11 cellular contexts compared by ENCODE assay signal in the genomic region with DNA sequence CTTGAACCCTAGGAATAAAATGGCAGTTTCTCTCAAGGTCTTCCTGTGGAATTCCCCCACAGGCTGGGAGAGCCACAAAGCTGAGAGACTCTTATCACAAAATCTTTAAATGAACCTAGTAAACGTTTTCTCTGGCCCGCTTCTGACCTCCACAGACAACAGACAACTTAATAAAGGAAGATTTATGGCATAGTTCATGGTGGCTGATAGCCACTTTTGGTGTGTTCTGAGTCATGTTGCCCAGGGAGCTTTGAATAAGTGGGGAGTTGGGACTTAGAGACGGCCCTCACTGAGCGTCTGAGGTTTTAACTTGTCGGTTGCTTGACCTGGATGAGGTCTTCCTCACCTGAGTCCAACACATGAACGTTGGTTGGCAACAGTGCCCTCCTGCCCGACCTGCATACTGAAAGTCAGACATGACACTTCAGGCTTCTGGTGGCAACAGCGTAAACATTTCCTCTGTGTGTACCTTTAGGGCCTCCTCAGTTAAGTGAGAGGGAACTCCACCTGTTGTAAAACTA.
DNase-seq lines count a peak whose midpoint lies in the region; ATAC-seq, FAIRE-seq and TF ChIP-seq lines count a peak whose summit lies in the region.
"Had no signal": no experiment of that assay in that cellular context is flagged by ENCODE, and none has a peak within 500 bp of the region (broad histone marks: within the 10 kb centered on the region; RNA-seq: fewer than 3 reads in every experiment).

No MANE protein-coding gene starts in this region.

- H3K27ac Mint-ChIP-seq in stimulated activated effector memory CD8-positive, alpha-beta T cell treated with anti-CD3 and anti-CD28 coated beads, Interleukin-12 subunit alpha, Interleukin-12 subunit beta, amount 100 ng/mL, for 72 hours, result peak overlapping the region; percentile 73
- no peak overlapping the region for H3K27ac Mint-ChIP-seq in activated T-helper 1 cell treated with anti-CD3 and anti-CD28 coated beads, Interleukin-12 subunit alpha, Interleukin-12 subunit beta, Interleukin-2, Interleukin-4 antibody, amounts not matched to agents 30 ng/mL and 10 ng/mL and 1 ng/mL, durations not matched to agents 14 hours and 24 hours and 36 hours

- H3K36me3 ChIP-seq in PC-3 (ENCODE audit: low read depth, low read length) (no peaks in the 10 kb centered on the region), small intestine (ENCODE audit: control insufficient read depth in 2 of 2, insufficient read depth in 2 of 2, low read length in 2 of 2) (peaks cover 2 to 3% of the 10 kb centered on the region in 2 donors), testis (ENCODE audit: low read depth, missing control alignments) (no peaks in the 10 kb centered on the region)

- peaks cover 34% of the 10 kb centered on the region for H3K4me1 Mint-ChIP-seq in stimulated activated effector memory CD8-positive, alpha-beta T cell treated with anti-CD3 and anti-CD28 coated beads, Interleukin-12 subunit alpha, Interleukin-12 subunit beta, amount 100 ng/mL, for 72 hours
- H3K4me1 Mint-ChIP-seq in activated T-helper 1 cell treated with anti-CD3 and anti-CD28 coated beads, Interleukin-12 subunit alpha, Interleukin-12 subunit beta, Interleukin-2, Interleukin-4 antibody, amounts not matched to agents 30 ng/mL and 10 ng/mL and 1 ng/mL, durations not matched to agents 14 hours and 24 hours and 36 hours (ENCODE audit: low read depth), result peaks cover 10% of the 10 kb centered on the region

- H3K9me3 ChIP-seq in PC-3 (ENCODE audit: low read length), result no peaks in the 10 kb centered on the region
- H3K9me3 ChIP-seq in small intestine (ENCODE audit: control insufficient read depth, low read depth), result no peaks in the 10 kb centered on the region
- no peaks in the 10 kb centered on the region for H3K9me3 ChIP-seq in testis
- H3K9me3 ChIP-seq: Peyer's patch had no signal

- H3F3A ChIP-seq in PC-3 (ENCODE audit: low read length, unreplicated experiment), result no peaks in the 10 kb centered on the region

- H3K27me3 ChIP-seq in PC-3 (ENCODE audit: low read length), result no peaks in the 10 kb centered on the region
- no peaks in the 10 kb centered on the region for H3K27me3 ChIP-seq in small intestine (ENCODE audit: control insufficient read depth in 2 of 2, insufficient read depth in 2 of 2, low read length in 2 of 2)
- H3K27me3 ChIP-seq in testis, result no peaks in the 10 kb centered on the region
- H3K27me3 ChIP-seq: Peyer's patch had no signal

- 0 out of 2 replicates have a peak overlapping the region, but pooled peaks have one; percentile 14 for H3K9ac ChIP-seq in PC-3 (ENCODE audit: low read length)

- no peak for TF ChIP-seq CTCF in PC-3 (conservative IDR thresholded peaks at IDR 0.05; ENCODE audit: low read depth, low read length)
- TF ChIP-seq CTCF in fibroblast of villous mesenchyme (IDR thresholded peaks at IDR 0.05; ENCODE audit: insufficient read depth, low read depth, low read length), result no peak
- TF ChIP-seq CTCF in testis (IDR thresholded peaks at IDR 0.05), result no peak

- H3K4me3 ChIP-seq in PC-3 (ENCODE audit: low read length) (no peak overlapping the region), fibroblast of villous mesenchyme (ENCODE audit: low read depth, low read length) (no peak overlapping the region), small intestine (ENCODE audit: low read depth in 1 of 2, low read length in 2 of 2) (no peak overlapping the region), testis (no peak overlapping the region)
- H3K4me3 ChIP-seq: Peyer's patch had no signal

- no peaks in the 10 kb centered on the region for H3K27me3 Mint-ChIP-seq in activated T-helper 1 cell treated with anti-CD3 and anti-CD28 coated beads, Interleukin-12 subunit alpha, Interleukin-12 subunit beta, Interleukin-2, Interleukin-4 antibody, amounts not matched to agents 30 ng/mL and 10 ng/mL and 1 ng/mL, durations not matched to agents 14 hours and 24 hours and 36 hours (ENCODE audit: insufficient read depth)
- H3K27me3 Mint-ChIP-seq: brain; naive thymus-derived CD8-positive, alpha-beta T cell had no signal

- H3K9me3 Mint-ChIP-seq in stimulated activated effector memory CD8-positive, alpha-beta T cell treated with anti-CD3 and anti-CD28 coated beads, Interleukin-12 subunit alpha, Interleukin-12 subunit beta, amount 100 ng/mL, for 72 hours, result no peaks in the 10 kb centered on the region
- H3K9me3 Mint-ChIP-seq in activated T-helper 1 cell treated with anti-CD3 and anti-CD28 coated beads, Interleukin-12 subunit alpha, Interleukin-12 subunit beta, Interleukin-2, Interleukin-4 antibody, amounts not matched to agents 30 ng/mL and 10 ng/mL and 1 ng/mL, durations not matched to agents 14 hours and 24 hours and 36 hours, result no peaks in the 10 kb centered on the region
- H3K9me3 Mint-ChIP-seq: naive thymus-derived CD8-positive, alpha-beta T cell had no signal

- no peaks in the 10 kb centered on the region for H3K9me2 ChIP-seq in PC-3 (replicated peaks; ENCODE audit: low read length)

- no peak overlapping the region for H3K4me3 Mint-ChIP-seq in stimulated activated effector memory CD8-positive, alpha-beta T cell treated with anti-CD3 and anti-CD28 coated beads, Interleukin-12 subunit alpha, Interleukin-12 subunit beta, amount 100 ng/mL, for 72 hours
- no peak overlapping the region for H3K4me3 Mint-ChIP-seq in activated T-helper 1 cell treated with anti-CD3 and anti-CD28 coated beads, Interleukin-12 subunit alpha, Interleukin-12 subunit beta, Interleukin-2, Interleukin-4 antibody, amounts not matched to agents 30 ng/mL and 10 ng/mL and 1 ng/mL, durations not matched to agents 14 hours and 24 hours and 36 hours
- H3K4me3 Mint-ChIP-seq: brain; naive thymus-derived CD8-positive, alpha-beta T cell had no signal

- no peak overlapping the region for H2AFZ ChIP-seq in PC-3 (ENCODE audit: low read length)

- DNase-seq in HCEC 1CT (peak; percentile 39), PC-3 (peak; percentile 59), fibroblast of villous mesenchyme (ENCODE audit: low read depth) (peak; percentile 95), small intestine (no peak), testis (no peak)
- no peak for DNase-seq in stimulated activated effector memory CD8-positive, alpha-beta T cell treated with anti-CD3 and anti-CD28 coated beads, Interleukin-12 subunit alpha, Interleukin-12 subunit beta, amount 100 ng/mL, for 72 hours (ENCODE audit: low spot score in 2 of 2)
- no peak for DNase-seq in activated T-helper 1 cell treated with anti-CD3 and anti-CD28 coated beads, Interleukin-12 subunit alpha, Interleukin-12 subunit beta, Interleukin-2, Interleukin-4 antibody, amounts not matched to agents 30 ng/mL and 10 ng/mL and 1 ng/mL, durations not matched to agents 14 hours and 24 hours and 36 hours (ENCODE audit: low spot score)
- DNase-seq: naive thymus-derived CD8-positive, alpha-beta T cell; NCI-H1105 treated with DMSO at 0.1 percent for 48 hours; Peyer's patch had no signal

- H3K79me2 ChIP-seq in PC-3 (ENCODE audit: low read length), result no peaks in the 10 kb centered on the region

- CTCF ChIA-PET in PC-3 (lab: Charles Lee), result no interaction called here

- H4K20me1 ChIP-seq in PC-3 (ENCODE audit: low read length), result no peaks in the 10 kb centered on the region

- intact Hi-C loops in PC-3 (cut with micrococcal nuclease), result loop anchor here (1.0 to 5.0 kb wide), 3 partner anchors 52 to 125 kb away; partner anchors contain the start of gene FOXO3
- intact Hi-C loops in activated T-helper 1 cell treated with anti-CD3 and anti-CD28 coated beads, Interleukin-12 subunit alpha, Interleukin-12 subunit beta, Interleukin-2, Interleukin-4 antibody, amounts not matched to agents 30 ng/mL and 10 ng/mL and 1 ng/mL, durations not matched to agents 14 hours and 24 hours and 36 hours (cut with micrococcal nuclease), result no loop called here
- intact Hi-C loops in testis (cut with DNase I; ENCODE audit: low total_unique reads), result no loop called here

- no TSS peak for BruUV-seq in PC-3 (replicated peaks; lab: Mats Ljungman, UMichigan)

- WGBS in small intestine, 3 donors, result 59 to 76% (median 63%) methylated on average over 8 of the region's 8 CpGs
- 65 to 75% methylated on average over 3 to 8 of the region's 8 CpGs for WGBS in testis, 2 donors

- peak; percentile 68 for ATAC-seq in PC-3
- peak; percentile 84 for ATAC-seq in stimulated activated effector memory CD8-positive, alpha-beta T cell treated with anti-CD3 and anti-CD28 coated beads, Interleukin-12 subunit alpha, Interleukin-12 subunit beta, amount 100 ng/mL, for 72 hours
- ATAC-seq: naive thymus-derived CD8-positive, alpha-beta T cell had no signal

- peak overlapping the region; percentile 26 for H3K4me2 ChIP-seq in PC-3 (ENCODE audit: low read length)

- H3K27ac ChIP-seq in PC-3 (ENCODE audit: low read length) (peak overlapping the region; percentile 70), small intestine (ENCODE audit: low read depth in 1 of 2, low read length in 1 of 2) (no peak overlapping the region), testis (no peak overlapping the region)

- peaks cover 24% of the 10 kb centered on the region for H3K36me3 Mint-ChIP-seq in stimulated activated effector memory CD8-positive, alpha-beta T cell treated with anti-CD3 and anti-CD28 coated beads, Interleukin-12 subunit alpha, Interleukin-12 subunit beta, amount 100 ng/mL, for 72 hours
- H3K36me3 Mint-ChIP-seq in activated T-helper 1 cell treated with anti-CD3 and anti-CD28 coated beads, Interleukin-12 subunit alpha, Interleukin-12 subunit beta, Interleukin-2, Interleukin-4 antibody, amounts not matched to agents 30 ng/mL and 10 ng/mL and 1 ng/mL, durations not matched to agents 14 hours and 24 hours and 36 hours (ENCODE audit: low read depth), result peaks cover 8% of the 10 kb centered on the region

- no peak for TF ChIP-seq POLR2A in testis (IDR thresholded peaks at IDR 0.05)

- POLR2A ChIA-PET in PC-3 (lab: Charles Lee; ENCODE audit: unreplicated experiment), result interaction anchor here (0.6 kb wide), 1 partner anchor 49 kb away, joined by 4 read pairs; no protein-coding TSS in a partner anchor

- FAIRE-seq in small intestine (lab: Jason Lieb, UNC), result no peak

- H3K4me1 ChIP-seq in PC-3 (ENCODE audit: insufficient read depth, low read length) (peaks cover 55% of the 10 kb centered on the region), small intestine (ENCODE audit: control insufficient read depth in 2 of 2, insufficient read depth in 1 of 2, low read depth in 1 of 2, low read length in 1 of 2) (no peaks in the 10 kb centered on the region), testis (peaks cover 10% of the 10 kb centered on the region)

Comparison
In these comparisons a context has a peak if more than half of its experiments do, and no peak if none do; other contexts are left out.
1. DNase-seq: peak in HCEC 1CT (single experiment), PC-3 (single experiment) and fibroblast of villous mesenchyme (single experiment); none in stimulated activated effector memory CD8-positive, alpha-beta T cell treated with anti-CD3 and anti-CD28 coated beads, Interleukin-12 subunit alpha, Interleukin-12 subunit beta, amount 100 ng/mL, for 72 hours (0 of 2), activated T-helper 1 cell treated with anti-CD3 and anti-CD28 coated beads, Interleukin-12 subunit alpha, Interleukin-12 subunit beta, Interleukin-2, Interleukin-4 antibody, amounts not matched to agents 30 ng/mL and 10 ng/mL and 1 ng/mL, durations not matched to agents 14 hours and 24 hours and 36 hours (single experiment), small intestine (single experiment) and testis (single experiment).